ENCODE assay signal across 19 cellular contexts in genomic region chr3:39814007-39814406, GRCh38. TPM values are rescaled to one million over a fixed set of nuclear protein-coding genes. Genes with fewer than 3 reads are reported as not detected.
DNase-seq lines count a peak whose midpoint lies in the region; ATAC-seq, FAIRE-seq and TF ChIP-seq lines count a peak whose summit lies in the region.
"Had no signal": no experiment of that assay in that cellular context is flagged by ENCODE, and none has a peak within 500 bp of the region (broad histone marks: within the 10 kb centered on the region; RNA-seq: fewer than 3 reads in every experiment).

No MANE protein-coding gene starts in this region.

- POLR2A ChIA-PET in endothelial cell of umbilical vein (lab: Charles Lee): no interaction called here

- no peak for ATAC-seq in GM18907 (IDR thresholded peaks at IDR 0.05; ENCODE audit: unreplicated experiment)
- ATAC-seq: activated CD8-positive, alpha-beta T cell treated with anti-CD3 and anti-CD28 coated beads, Interleukin-2, amount 10 ng/mL, durations not matched to agents 7 days and 5 days; Panc1; SK-N-SH treated with all-trans-retinoic acid at 6 μM for 48 hours had no signal

- no TSS peak for BruUV-seq in endothelial cell of umbilical vein (replicated peaks; lab: Mats Ljungman, UMichigan)

- intact Hi-C loops in endothelial cell of umbilical vein (cut with micrococcal nuclease): loop anchor here (5.0 kb wide), 1 partner anchor 298 kb away; no protein-coding TSS in a partner anchor

- no peaks in the 10 kb centered on the region for H4K20me1 ChIP-seq in endothelial cell of umbilical vein (replicated peaks; ENCODE audit: control insufficient read depth, extremely low read depth, insufficient read depth, low read length)

- CTCF ChIA-PET in endothelial cell of umbilical vein (lab: Charles Lee): interaction anchor here (0.9 to 7.6 kb wide), 13 partner anchors 11 to 365 kb away, joined by 3 to 119 read pairs (median 7); no protein-coding TSS in a partner anchor

- DNase-seq in NCI-H1105 treated with DMSO at 0.1 percent for 48 hours (lab: John Stamatoyannopoulos, UW) (peak; percentile 30), NCI-H1105 (lab: John Stamatoyannopoulos, UW) (no peak), NCI-H226 (peak; percentile 15), endothelial cell of umbilical vein (ENCODE audit: low read depth, low spot score) (peak; percentile 96), skeletal muscle cell (ENCODE audit: low read depth) (peak; percentile 78), HCEC 1CT (no peak), NCI-H2227 treated with DMSO at 0.1 percent for 48 hours (lab: John Stamatoyannopoulos, UW) (no peak)
- DNase-seq: activated CD8-positive, alpha-beta T cell treated with anti-CD3 and anti-CD28 coated beads, Interleukin-2, amount 10 ng/mL, durations not matched to agents 7 days and 5 days; CD4-positive, alpha-beta memory T cell; GF-D8; Kasumi-1; NCI-H524 had no signal

- TF ChIP-seq CTCF in endothelial cell of umbilical vein (IDR thresholded peaks at IDR 0.05; ENCODE audit: extremely low read depth in 1 of 2, insufficient read depth in 1 of 2, low read depth in 1 of 2, low read length in 2 of 2): no peak

- no peak overlapping the region for H2AFZ ChIP-seq in endothelial cell of umbilical vein (ENCODE audit: low read depth, low read length)

- H3K4me3 ChIP-seq in endothelial cell of umbilical vein (replicated peaks in 1 of 3; ENCODE audit: insufficient read depth in 1 of 3, low read depth in 1 of 3, low read length in 3 of 3) (no peak overlapping the region), skeletal muscle cell (ENCODE audit: low read depth, low read length) (no peak overlapping the region)
- H3K4me3 ChIP-seq: dorsolateral prefrontal cortex, suprapubic skin had no signal

- H3K9ac ChIP-seq in endothelial cell of umbilical vein (replicated peaks; ENCODE audit: extremely low read depth, insufficient read depth, low read length): no peak overlapping the region

- TF ChIP-seq POLR2A in endothelial cell of umbilical vein (IDR thresholded peaks at IDR 0.05; ENCODE audit: low read depth, low read length): peak; percentile 32

- H3K4me1 ChIP-seq in endothelial cell of umbilical vein (ENCODE audit: control insufficient read depth, extremely low read depth, insufficient read depth, low read length): peaks cover 30% of the 10 kb centered on the region

- H3K36me3 ChIP-seq in endothelial cell of umbilical vein (ENCODE audit: control insufficient read depth in 2 of 2, extremely low read depth in 1 of 2, insufficient read depth in 2 of 2, low read length in 2 of 2): no peaks in the 10 kb centered on the region
- H3K36me3 ChIP-seq: suprapubic skin had no signal

- H3K9me3 ChIP-seq in endothelial cell of umbilical vein (replicated peaks; ENCODE audit: control insufficient read depth, insufficient read depth, low read length): no peaks in the 10 kb centered on the region
- H3K9me3 ChIP-seq: suprapubic skin had no signal

- dilution Hi-C loops in endothelial cell of umbilical vein (cut with MboI; ENCODE audit: extremely low pct_ligation_motif_present, low sequenced_read_pairs): no loop called here

- H3K4me2 ChIP-seq in endothelial cell of umbilical vein (ENCODE audit: insufficient read depth, low read length): peak overlapping the region; percentile 63

- H3K9me1 ChIP-seq in endothelial cell of umbilical vein (replicated peaks; ENCODE audit: control insufficient read depth, extremely low read depth, insufficient read depth, low read length): no peaks in the 10 kb centered on the region

- FAIRE-seq in endothelial cell of umbilical vein (lab: Jason Lieb, UNC): peak; percentile 93
- FAIRE-seq: A204.1 had no signal

- H3K79me2 ChIP-seq in endothelial cell of umbilical vein (ENCODE audit: control insufficient read depth, insufficient read depth, low read length): peaks cover 15% of the 10 kb centered on the region

- no peaks in the 10 kb centered on the region for H3K27me3 ChIP-seq in endothelial cell of umbilical vein (ENCODE audit: control insufficient read depth in 2 of 2, insufficient read depth in 2 of 2, low read length in 2 of 2)

- no peak overlapping the region for H3K27ac ChIP-seq in endothelial cell of umbilical vein (ENCODE audit: insufficient read depth, low read depth, low read length)
- H3K27ac ChIP-seq: dorsolateral prefrontal cortex, suprapubic skin had no signal

TF ChIP-seq in endothelial cell of umbilical vein, 7 proteins besides CTCF, POLR2A, EP300 and RAD21:
- peak; percentile 49 for TF ChIP-seq FOS (IDR thresholded peaks at IDR 0.05; ENCODE audit: borderline replicate concordance, insufficient read depth, low read length)
- TF ChIP-seq JUN (IDR thresholded peaks at IDR 0.05; ENCODE audit: borderline replicate concordance, insufficient read depth, insufficient read length, low read depth): peak; percentile 60
- TF ChIP-seq MYC (IDR thresholded peaks at IDR 0.05; ENCODE audit: low read depth, low read length): no peak
- TF ChIP-seq GATA2 (IDR thresholded peaks at IDR 0.05; ENCODE audit: insufficient read depth, insufficient read length, low read depth, low read length): no peak
- TF ChIP-seq POLR2AphosphoS5 (IDR thresholded peaks at IDR 0.05; ENCODE audit: insufficient read depth, low read depth, low read length): peak; percentile 67
- no peak for TF ChIP-seq MAX (IDR thresholded peaks at IDR 0.05; ENCODE audit: insufficient read depth, insufficient read length)

RNA-seq across cellular contexts. Expression of gene MYRIP, which starts 4.6 kb away (rescaled TPM):
- 8.9 and 11.9 TPM in 2 replicates for total RNA-seq in endothelial cell of umbilical vein
- polyA plus RNA-seq in endothelial cell of umbilical vein: 4.7 and 6.7 TPM in 2 replicates
- 8.2 and 9.6 TPM in 2 replicates for polyA plus RNA-seq in endothelial cell of umbilical vein (2011; cell fraction: cytosol; rRNA removed)
- 11.1 and 15.7 TPM in 2 replicates for polyA plus RNA-seq in endothelial cell of umbilical vein (2011; cell fraction: nucleus; rRNA removed)
- polyA plus RNA-seq in endothelial cell of umbilical vein (2012): 8.1 and 10.7 TPM in 2 replicates
- 12.2 and 14.5 TPM in 2 replicates for polyA minus RNA-seq in endothelial cell of umbilical vein
- not detected for polyA minus RNA-seq in endothelial cell of umbilical vein (2011; cell fraction: cytosol; rRNA and poly(A)+ RNA removed)
- 18.4 and 23.9 TPM in 2 replicates for polyA minus RNA-seq in endothelial cell of umbilical vein (2011; cell fraction: nucleus; rRNA and poly(A)+ RNA removed)
- total RNA-seq: activated CD8-positive, alpha-beta T cell treated with anti-CD3 and anti-CD28 coated beads, Interleukin-2, amount 10 ng/mL, durations not matched to agents 7 days and 5 days; CD4-positive, alpha-beta memory T cell; fibroblast of lung had no signal
- polyA plus RNA-seq: CD4-positive, alpha-beta memory T cell had no signal

Comparison
In these comparisons a context has a peak if more than half of its experiments do, and no peak if none do; other contexts are left out.
1. DNase-seq: peak in NCI-H1105 treated with DMSO at 0.1 percent for 48 hours (single experiment), NCI-H226 (single experiment), endothelial cell of umbilical vein (single experiment) and skeletal muscle cell (single experiment); none in NCI-H1105 (single experiment), HCEC 1CT (single experiment) and NCI-H2227 treated with DMSO at 0.1 percent for 48 hours (single experiment).